In genomic region chr1:37161171-37161570, GRCh38 we compare ENCODE assay signal across 8 cellular contexts.
"Had no signal": no experiment of that assay in that cellular context is flagged by ENCODE, and none has a peak within 500 bp of the region (broad histone marks: within the 10 kb centered on the region; RNA-seq: fewer than 3 reads in every experiment).

No MANE protein-coding gene starts in this region.

- H3K27ac ChIP-seq: GM23248, HL-60 had no signal

- ATAC-seq: HepG2 had no signal

- H3K4me3 Mint-ChIP-seq: H9 had no signal

- H3K36me3 Mint-ChIP-seq: IgD-negative memory B cell had no signal

- DNase-seq: GM23248, GOT3, H9, HCEC 1CT, KBM-7 had no signal

- H3K4me3 ChIP-seq: GM23248 had no signal

- H3K27me3 Mint-ChIP-seq: IgD-negative memory B cell had no signal

- H3K27ac Mint-ChIP-seq: IgD-negative memory B cell had no signal

- H3K4me1 Mint-ChIP-seq: H9, IgD-negative memory B cell had no signal
